ENCODE assay signal across 8 cellular contexts in genomic region chr3:105527949-105528348, GRCh38.
DNase-seq lines count a peak whose midpoint lies in the region; ATAC-seq and TF ChIP-seq lines count a peak whose summit lies in the region.

No MANE protein-coding gene starts in this region.

- H3K9me3 ChIP-seq in mammary epithelial cell (replicated peaks; ENCODE audit: insufficient read depth, low read length), result no peaks in the 10 kb centered on the region

- dilution Hi-C loops in mammary epithelial cell (cut with HindIII; ENCODE audit: low sequenced_read_pairs), result no loop called here

- H3K4me2 ChIP-seq in mammary epithelial cell (ENCODE audit: insufficient read depth, low read depth, low read length), result peak overlapping the region; percentile 53

- 8% methylated on average over 3 of the region's 3 CpGs for WGBS in mammary epithelial cell (ENCODE audit: low coverage, missing lambda C conversion rate)

- no peaks in the 10 kb centered on the region for H3K27me3 Mint-ChIP-seq in WTC11 (ENCODE audit: low read depth)

- CTCF ChIA-PET in mammary epithelial cell (lab: Charles Lee; ENCODE audit: low non-redundant PET), result interaction anchor here (0.6 to 1.0 kb wide), 3 partner anchors 162 to 884 kb away, joined by 3 to 17 read pairs (median 14); partner anchors contain the start of gene ALCAM
- CTCF ChIA-PET in WTC11 (lab: Charles Lee), result interaction anchor here (1.0 kb wide), 1 partner anchor 11 kb away, joined by 3 read pairs; no protein-coding TSS in a partner anchor

- BruUV-seq in mammary epithelial cell (replicated peaks; lab: Mats Ljungman, UMichigan), result no TSS peak

- H3K4me3 ChIP-seq in mammary epithelial cell (replicated peaks in 1 of 3; ENCODE audit: insufficient read depth in 1 of 3, low read depth in 2 of 3, low read length in 3 of 3), result no peak overlapping the region

- intact Hi-C loops in mammary epithelial cell (cut with micrococcal nuclease), result no loop called here

- H2AFZ ChIP-seq in mammary epithelial cell (ENCODE audit: low read depth, low read length), result no peak overlapping the region

- in situ Hi-C loops in mammary epithelial cell (cut with MboI; ENCODE audit: low sequenced_read_pairs in 2 of 2), result loop anchor here in 1 of 2 donors (10.0 kb wide), 1 partner anchor 163 kb away; the partner anchor contains the start of gene ALCAM

- POLR2A ChIA-PET in WTC11 (lab: Charles Lee), result no interaction called here

- DNase-seq in ELR (ENCODE audit: low read depth), result peak; percentile 57
- DNase-seq in NCI-H1417 (lab: John Stamatoyannopoulos, UW), result peak; percentile 81 to 94 (median 84)
- peak; percentile 87 for DNase-seq in mammary epithelial cell
- DNase-seq in GM19240 (ENCODE audit: insufficient read length, low spot score), result no peak
- DNase-seq in WTC11 (ENCODE audit: low spot score), result no peak
- no peak for DNase-seq in GM19238 (ENCODE audit: insufficient read length, low spot score)
- DNase-seq in MV-4-11 (lab: John Stamatoyannopoulos, UW), result no peak

- peak overlapping the region; percentile 31 for H3K9ac ChIP-seq in mammary epithelial cell (ENCODE audit: insufficient read depth, low read length)

- no peaks in the 10 kb centered on the region for H4K20me1 ChIP-seq in mammary epithelial cell (ENCODE audit: insufficient read depth, low read length)

- peak overlapping the region; percentile 49 for H3K27ac ChIP-seq in mammary epithelial cell (ENCODE audit: insufficient read depth, low read depth, low read length)

- peaks cover 28% of the 10 kb centered on the region for H3K4me1 ChIP-seq in mammary epithelial cell (ENCODE audit: insufficient read depth, low read length)

- no peak overlapping the region for H3K4me3 Mint-ChIP-seq in WTC11

- H3K27me3 ChIP-seq in mammary epithelial cell (ENCODE audit: insufficient read depth, low read length), result no peaks in the 10 kb centered on the region

- no peaks in the 10 kb centered on the region for H3K36me3 Mint-ChIP-seq in WTC11

- H3K79me2 ChIP-seq in mammary epithelial cell (ENCODE audit: insufficient read depth, low read length), result no peaks in the 10 kb centered on the region

- H3K4me1 Mint-ChIP-seq in WTC11, result peaks cover 12% of the 10 kb centered on the region

- TF ChIP-seq CTCF in mammary epithelial cell (conservative IDR thresholded peaks at IDR 0.05 in 1 of 2, IDR thresholded peaks at IDR 0.05 in 1 of 2; ENCODE audit: extremely low read depth in 1 of 2, insufficient read depth in 1 of 2, low read depth in 1 of 2, low read length in 2 of 2), result no peak
- no peak for TF ChIP-seq CTCF in WTC11 (IDR thresholded peaks at IDR 0.05)

- ATAC-seq in GM21576 (IDR thresholded peaks at IDR 0.05; ENCODE audit: unreplicated experiment), result peak; percentile 78
- no peak for ATAC-seq in WTC11

- no peaks in the 10 kb centered on the region for H3K9me3 Mint-ChIP-seq in WTC11

- no peak overlapping the region for H3K27ac Mint-ChIP-seq in WTC11

- H3K36me3 ChIP-seq in mammary epithelial cell (ENCODE audit: insufficient read depth, low read length), result peaks cover 4% of the 10 kb centered on the region

TF ChIP-seq in WTC11, 78 proteins besides CTCF, POLR2A, EP300 and RAD21:
- TF ChIP-seq ZBTB21 (CRISPR knock-in tag; IDR thresholded peaks at IDR 0.05; ENCODE audit: borderline replicate concordance) (no peak), ZNF281 (CRISPR knock-in tag; IDR thresholded peaks at IDR 0.05) (no peak), TP53 (CRISPR knock-in tag; IDR thresholded peaks at IDR 0.05) (no peak), ZNF671 (CRISPR knock-in tag; IDR thresholded peaks at IDR 0.05) (no peak), PREB (CRISPR knock-in tag; IDR thresholded peaks at IDR 0.05; ENCODE audit: borderline replicate concordance) (no peak), CREB1 (CRISPR knock-in tag; IDR thresholded peaks at IDR 0.05) (no peak), ZNF263 (CRISPR knock-in tag; IDR thresholded peaks at IDR 0.05; ENCODE audit: low read depth) (no peak), E2F5 (CRISPR knock-in tag; IDR thresholded peaks at IDR 0.05) (no peak), ATF2 (CRISPR knock-in tag; IDR thresholded peaks at IDR 0.05; ENCODE audit: borderline replicate concordance, low read depth) (no peak)

Comparison
In these comparisons a context has a peak if more than half of its experiments do, and no peak if none do; other contexts are left out.
1. DNase-seq: peak in ELR (single experiment), NCI-H1417 (3 of 3) and mammary epithelial cell (single experiment); none in GM19240 (single experiment), WTC11 (single experiment), GM19238 (single experiment) and MV-4-11 (single experiment).